26 cellular contexts compared by ENCODE assay signal in the genomic region with DNA sequence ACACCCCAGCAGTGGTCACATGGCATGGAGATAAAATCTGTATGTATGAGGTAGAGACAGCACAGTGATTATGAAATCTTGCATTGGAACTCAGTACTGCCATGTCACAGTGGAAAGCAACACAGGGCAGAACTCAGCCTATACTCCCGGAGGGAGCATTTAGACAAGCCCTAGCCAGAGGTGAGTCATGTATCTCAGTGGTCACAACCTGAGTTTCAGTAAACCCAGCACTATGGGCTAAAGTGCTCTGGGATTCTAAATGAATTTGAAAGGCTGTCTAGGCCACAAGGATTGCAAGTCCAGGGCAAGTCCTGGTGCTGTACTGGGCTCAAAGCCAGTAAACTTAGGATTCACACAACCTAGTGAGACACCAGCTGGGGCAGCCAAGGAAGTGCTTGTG.
DNase-seq lines count a peak whose midpoint lies in the region; ATAC-seq, FAIRE-seq and TF ChIP-seq lines count a peak whose summit lies in the region.
"Had no signal": no experiment of that assay in that cellular context is flagged by ENCODE, and none has a peak within 500 bp of the region (broad histone marks: within the 10 kb centered on the region; RNA-seq: fewer than 3 reads in every experiment).

No MANE protein-coding gene starts in this region.

- peaks cover 6% of the 10 kb centered on the region for H3K9me3 Mint-ChIP-seq in type B pancreatic cell

- no peak for TF ChIP-seq RAD21 in K562 (CRISPR knock-in tag; conservative IDR thresholded peaks at IDR 0.05 in 1 of 2, IDR thresholded peaks at IDR 0.05 in 1 of 2)

- FAIRE-seq in K562 (lab: Jason Lieb, UNC), result no peak
- FAIRE-seq: G401.6, GM19239, H1 had no signal

- in situ Hi-C loops in K562 (cut with MboI), result no loop called here
- in situ Hi-C loops in KBM-7 (cut with MboI; ENCODE audit: low pct_unique_long_range_greater_than_20kb, low sequenced_read_pairs), result no loop called here

- DNase-seq in H4 (ENCODE audit: low spot score) (peak; percentile 80), PC-3 (peak; percentile 5), K562 (ENCODE audit: extremely low read depth in 1 of 4, low spot score in 3 of 4) (no peak), fibroblast of pulmonary artery (ENCODE audit: low read depth) (peak; percentile 3), KBM-7 (no peak), NCI-H345 (lab: John Stamatoyannopoulos, UW) (no peak), stomach (no peak), type B pancreatic cell (ENCODE audit: extremely low spot score, unreplicated experiment) (no peak)
- DNase-seq: Calu3; CD8-positive, alpha-beta memory T cell; DMS153; Kasumi-1; NCI-H1092; NCI-H1436; NCI-H187 treated with DMSO at 0.1 percent for 48 hours; NCI-H2107; NCI-H524; NCI-H774; OCI-M1; SIG-M5; SK-N-SH had no signal

- H3K27me3 ChIP-seq in PC-3 (ENCODE audit: low read length) (no peaks in the 10 kb centered on the region), K562 (ENCODE audit: control insufficient read depth in 2 of 2, insufficient read depth in 2 of 2, low read length in 2 of 2) (no peaks in the 10 kb centered on the region), stomach (no peaks in the 10 kb centered on the region)

- H3K9ac ChIP-seq in PC-3 (ENCODE audit: low read length) (no peak overlapping the region), K562 (ENCODE audit: insufficient read depth in 1 of 2, low read depth in 2 of 2, low read length in 2 of 2) (no peak overlapping the region; a peak in 1 of 4 replicates)
- H3K9ac ChIP-seq: SK-N-SH had no signal

- no peak for TF ChIP-seq CTCF in PC-3 (conservative IDR thresholded peaks at IDR 0.05; ENCODE audit: low read depth, low read length)
- TF ChIP-seq CTCF in K562 (IDR thresholded peaks at IDR 0.05 in 2 of 3, conservative IDR thresholded peaks at IDR 0.05 in 1 of 3; ENCODE audit: insufficient read depth in 2 of 3, low read depth in 1 of 3, low read length in 3 of 3), result no peak
- TF ChIP-seq CTCF in fibroblast of pulmonary artery (IDR thresholded peaks at IDR 0.05; ENCODE audit: low read length, missing control alignments), result no peak
- no peak for TF ChIP-seq CTCF in stomach (IDR thresholded peaks at IDR 0.05)
- TF ChIP-seq CTCF in type B pancreatic cell (conservative IDR thresholded peaks at IDR 0.05), result no peak

- H2AFZ ChIP-seq in PC-3 (ENCODE audit: low read length), result no peak overlapping the region
- H2AFZ ChIP-seq in K562 (ENCODE audit: low read depth, low read length), result no peak overlapping the region

- H3K4me3 ChIP-seq in PC-3 (ENCODE audit: low read length) (no peak overlapping the region), K562 (no peak overlapping the region), fibroblast of pulmonary artery (replicated peaks; ENCODE audit: low read depth, low read length) (no peak overlapping the region), stomach (no peak overlapping the region)

- H4K20me1 ChIP-seq in PC-3 (ENCODE audit: low read length) (no peaks in the 10 kb centered on the region), K562 (replicated peaks; ENCODE audit: control insufficient read depth, insufficient read depth, low read length) (no peaks in the 10 kb centered on the region)

- H3K27ac Mint-ChIP-seq in type B pancreatic cell, result no peak overlapping the region
- H3K27ac Mint-ChIP-seq: CD8-positive, alpha-beta memory T cell; IgD-negative memory B cell had no signal

- H3K36me3 Mint-ChIP-seq in type B pancreatic cell, result no peaks in the 10 kb centered on the region
- H3K36me3 Mint-ChIP-seq: CD8-positive, alpha-beta memory T cell had no signal

- H3K27ac ChIP-seq in PC-3 (ENCODE audit: low read length) (no peak overlapping the region), K562 (ENCODE audit: extremely low read depth, low read depth, low read length) (no peak overlapping the region), stomach (no peak overlapping the region)
- H3K27ac ChIP-seq: C4-2B had no signal

- no peaks in the 10 kb centered on the region for H3K79me2 ChIP-seq in PC-3 (ENCODE audit: low read length)
- H3K79me2 ChIP-seq in K562 (ENCODE audit: control insufficient read depth, insufficient read depth, low read length), result peaks cover 3% of the 10 kb centered on the region; the same call in 1 of the 3 replicates

- H3K9me2 ChIP-seq in PC-3 (replicated peaks; ENCODE audit: low read length), result no peaks in the 10 kb centered on the region
- H3K9me2 ChIP-seq: SK-N-SH had no signal

- CTCF ChIA-PET in PC-3 (lab: Charles Lee), result no interaction called here
- CTCF ChIA-PET in K562 (lab: Yijun Ruan, JAX; ENCODE audit: low intra/inter-chr PET ratio), result no interaction called here

- no peak overlapping the region for H3K4me2 ChIP-seq in PC-3 (ENCODE audit: low read length)
- H3K4me2 ChIP-seq in K562 (ENCODE audit: insufficient read depth, low read length), result no peak overlapping the region
- H3K4me2 ChIP-seq: SK-N-SH had no signal

- no peaks in the 10 kb centered on the region for H3K9me1 ChIP-seq in K562 (ENCODE audit: control insufficient read depth, insufficient read depth, low read length)

- intact Hi-C loops in PC-3 (cut with micrococcal nuclease) (no loop called here), K562 (cut with micrococcal nuclease) (no loop called here), stomach (cut with DNase I; ENCODE audit: low total_unique reads) (no loop called here)

- H3F3A ChIP-seq in PC-3 (ENCODE audit: low read length, unreplicated experiment), result no peaks in the 10 kb centered on the region

- H3K36me3 ChIP-seq in PC-3 (ENCODE audit: low read depth, low read length), result no peaks in the 10 kb centered on the region
- H3K36me3 ChIP-seq in K562 (ENCODE audit: control insufficient read depth, insufficient read depth, low read length), result no peaks in the 10 kb centered on the region
- no peaks in the 10 kb centered on the region for H3K36me3 ChIP-seq in stomach

- no peaks in the 10 kb centered on the region for H3K4me1 Mint-ChIP-seq in type B pancreatic cell (ENCODE audit: unreplicated experiment)
- H3K4me1 Mint-ChIP-seq: CD8-positive, alpha-beta memory T cell; IgD-negative memory B cell had no signal

- BruUV-seq in PC-3 (replicated peaks; lab: Mats Ljungman, UMichigan) (no TSS peak), K562 (replicated peaks; lab: Mats Ljungman, UMichigan) (no TSS peak)

- H3K4me1 ChIP-seq in PC-3 (ENCODE audit: insufficient read depth, low read length) (no peaks in the 10 kb centered on the region), K562 (replicated peaks in 1 of 2; ENCODE audit: control insufficient read depth in 2 of 2, insufficient read depth in 2 of 2, low read length in 2 of 2) (no peaks in the 10 kb centered on the region; a peak in 1 of 5 replicates), stomach (no peaks in the 10 kb centered on the region)

- H3K9me3 ChIP-seq in PC-3 (ENCODE audit: low read length) (no peaks in the 10 kb centered on the region), K562 (replicated peaks; ENCODE audit: control insufficient read depth, insufficient read depth, low read depth, low read length) (no peaks in the 10 kb centered on the region), stomach (peaks cover 0 to 26% (median 7%) of the 10 kb centered on the region in 4 donors)
- H3K9me3 ChIP-seq: SK-N-SH had no signal

- H3K4me3 Mint-ChIP-seq in type B pancreatic cell, result no peak overlapping the region
- H3K4me3 Mint-ChIP-seq: CD8-positive, alpha-beta memory T cell; IgD-negative memory B cell had no signal

- TF ChIP-seq EP300 in K562 (IDR thresholded peaks at IDR 0.05; ENCODE audit: low read length), result no peak
- no peak for TF ChIP-seq EP300 in stomach (IDR thresholded peaks at IDR 0.05)

- ATAC-seq in PC-3 (no peak), K562 (peak; percentile 82)

- POLR2A ChIA-PET in PC-3 (lab: Charles Lee; ENCODE audit: unreplicated experiment), result no interaction called here
- POLR2A ChIA-PET in K562 (lab: Yijun Ruan, JAX), result interaction anchor here (0.8 to 1.2 kb wide), 2 partner anchors 13 to 879 kb away, joined by 3 to 4 read pairs; no protein-coding TSS in a partner anchor

- WGBS in K562 (ENCODE audit: insufficient coverage, low coverage, missing lambda C conversion rate), result 25% methylated on average over 1 of the region's 1 CpG
- WGBS in stomach, 5 donors, result 80 to 96% (median 90%) methylated on average over 1 of the region's 1 CpG

- H3K27me3 Mint-ChIP-seq in type B pancreatic cell, result no peaks in the 10 kb centered on the region
- H3K27me3 Mint-ChIP-seq: CD8-positive, alpha-beta memory T cell; IgD-negative memory B cell had no signal

- TF ChIP-seq POLR2A in K562 (conservative IDR thresholded peaks at IDR 0.05) (no peak), stomach (IDR thresholded peaks at IDR 0.05) (no peak)

TF ChIP-seq in K562, 482 proteins besides CTCF, POLR2A, EP300 and RAD21:
- TF ChIP-seq ZNF184 (CRISPR knock-in tag; IDR thresholded peaks at IDR 0.05) (no peak), FOXJ2 (tag; IDR thresholded peaks at IDR 0.05) (no peak), NBN (IDR thresholded peaks at IDR 0.05; ENCODE audit: low read depth) (no peak), CEBPB (tag; IDR thresholded peaks at IDR 0.05) (peak; percentile 41; the same call in 1 of the 2 replicates)
- TF ChIP-seq, protein P1, sequence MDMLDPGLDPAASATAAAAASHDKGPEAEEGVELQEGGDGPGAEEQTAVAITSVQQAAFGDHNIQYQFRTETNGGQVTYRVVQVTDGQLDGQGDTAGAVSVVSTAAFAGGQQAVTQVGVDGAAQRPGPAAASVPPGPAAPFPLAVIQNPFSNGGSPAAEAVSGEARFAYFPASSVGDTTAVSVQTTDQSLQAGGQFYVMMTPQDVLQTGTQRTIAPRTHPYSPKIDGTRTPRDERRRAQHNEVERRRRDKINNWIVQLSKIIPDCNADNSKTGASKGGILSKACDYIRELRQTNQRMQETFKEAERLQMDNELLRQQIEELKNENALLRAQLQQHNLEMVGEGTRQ (CRISPR knock-in tag; IDR thresholded peaks at IDR 0.05), result peak; percentile 41
- TF ChIP-seq, protein P2, sequence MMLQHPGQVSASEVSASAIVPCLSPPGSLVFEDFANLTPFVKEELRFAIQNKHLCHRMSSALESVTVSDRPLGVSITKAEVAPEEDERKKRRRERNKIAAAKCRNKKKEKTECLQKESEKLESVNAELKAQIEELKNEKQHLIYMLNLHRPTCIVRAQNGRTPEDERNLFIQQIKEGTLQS (IDR thresholded peaks at IDR 0.05), result peak; percentile 28; the same call in 1 of the 2 replicates
- TF ChIP-seq, protein P2 (CRISPR knock-in tag; conservative IDR thresholded peaks at IDR 0.05), result no peak

Comparison
In these comparisons a context has a peak if more than half of its experiments do, and no peak if none do; other contexts are left out.
1. DNase-seq: peak in H4 (single experiment), PC-3 (single experiment) and fibroblast of pulmonary artery (single experiment); none in K562 (0 of 4), KBM-7 (single experiment), NCI-H345 (single experiment), stomach (single experiment) and type B pancreatic cell (single experiment).